Comparison of ENCODE assay signal across 7 cellular contexts in the genomic region with DNA sequence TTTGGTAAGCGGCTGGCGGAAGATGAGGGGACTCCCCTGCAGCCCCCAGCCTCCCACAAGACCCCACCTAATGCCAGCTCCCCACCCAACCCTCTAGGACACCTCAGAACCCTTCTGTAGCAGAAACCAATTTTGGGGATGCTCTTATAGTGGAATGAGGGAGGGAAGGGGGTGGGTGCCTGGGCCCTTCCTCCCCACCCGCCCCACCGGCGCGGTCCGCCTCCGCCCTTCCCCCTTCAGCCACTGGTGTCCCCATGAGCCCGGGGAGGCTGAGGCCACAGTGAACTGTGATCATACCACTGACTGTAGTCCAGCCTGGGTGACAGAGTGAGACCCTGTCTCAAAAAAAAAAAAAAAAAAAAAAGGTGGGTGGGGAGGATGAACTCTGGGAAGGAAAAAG. TPM values are rescaled to one million over a fixed set of nuclear protein-coding genes. Genes with fewer than 3 reads are reported as not detected.
"Had no signal": no experiment of that assay in that cellular context is flagged by ENCODE, and none has a peak within 500 bp of the region (broad histone marks: within the 10 kb centered on the region; RNA-seq: fewer than 3 reads in every experiment).

No MANE protein-coding gene starts in this region.

- H3K27ac ChIP-seq: GM23248, HL-60 had no signal

- H3K36me3 Mint-ChIP-seq: IgD-negative memory B cell had no signal

- H3K9ac ChIP-seq: GM23248 had no signal

- H3K4me3 Mint-ChIP-seq: IgD-negative memory B cell had no signal

- H2AFZ ChIP-seq: GM23248 had no signal

- H3K4me1 Mint-ChIP-seq: IgD-negative memory B cell had no signal

- ATAC-seq: HepG2 had no signal

- DNase-seq: GM23248, HCEC 1CT, KG1 had no signal

- H3K27ac Mint-ChIP-seq: IgD-negative memory B cell had no signal

- H3K4me3 ChIP-seq: GM23248 had no signal

- H3K9me3 Mint-ChIP-seq: IgD-negative memory B cell had no signal

RNA-seq across cellular contexts. Expression of a gene that starts 16.2 kb away (rescaled TPM):
- total RNA-seq: HT1080 had no signal

RNA-seq across cellular contexts. Expression of a gene that starts 35.5 kb away (rescaled TPM):
- total RNA-seq: HT1080 had no signal

RNA-seq across cellular contexts. Expression of a gene that starts 48.8 kb away (rescaled TPM):
- total RNA-seq: HT1080 had no signal
